Comparison of ENCODE assay signal across 1 cellular context in the genomic region with DNA sequence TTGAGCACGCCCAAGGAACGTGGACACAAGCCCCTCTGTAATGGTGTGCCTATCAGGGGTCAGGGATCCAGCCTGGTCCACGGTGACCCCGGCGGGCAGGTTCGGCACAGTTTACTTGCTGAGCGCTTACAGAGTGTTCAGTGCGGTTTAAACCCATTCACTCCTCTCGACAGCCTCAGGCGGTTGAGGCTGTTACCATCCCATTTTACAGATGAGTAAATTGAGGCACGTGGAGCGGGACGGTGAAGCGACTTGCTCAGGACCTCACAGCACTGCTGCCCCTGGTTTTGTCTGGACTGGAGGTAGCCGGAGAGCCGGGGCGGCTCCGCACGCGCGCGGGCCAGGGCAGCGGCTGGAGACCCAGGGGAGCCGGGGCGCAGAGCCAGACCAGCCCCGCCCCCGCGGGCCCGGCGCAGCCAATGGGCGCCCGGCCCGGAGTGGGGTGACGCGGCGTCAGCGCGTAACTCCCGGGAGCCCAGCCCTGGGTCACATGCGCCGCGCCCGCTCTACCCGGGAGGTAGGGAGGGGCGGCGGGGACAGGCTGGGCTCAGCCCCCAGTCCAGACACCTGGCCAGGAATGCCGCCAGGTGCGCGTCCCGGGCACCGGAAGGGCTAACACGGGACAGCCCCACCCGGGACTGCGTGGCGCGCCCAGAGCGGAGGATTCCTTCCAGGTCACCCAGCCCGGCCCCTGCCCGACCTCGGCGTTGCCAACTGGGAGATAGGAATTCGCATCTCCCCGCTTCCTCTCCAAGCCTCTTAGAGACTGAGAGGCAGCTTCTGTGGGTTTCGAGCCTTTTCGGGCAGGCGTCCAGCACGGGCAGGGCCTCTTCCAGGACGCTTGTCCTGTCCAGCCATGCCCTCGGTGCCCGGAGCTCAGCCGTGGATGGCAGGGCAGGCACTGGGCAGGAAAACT.
A peak's percentile ranks its signal among the peaks of the same experiment; 100 is the strongest.
TF ChIP-seq lines count a peak whose summit lies in the region.

No MANE protein-coding gene starts in this region.

TF ChIP-seq in A549, 52 proteins besides CTCF, POLR2A, EP300 and RAD21 (continued from another document):
- TF ChIP-seq, protein P1, sequence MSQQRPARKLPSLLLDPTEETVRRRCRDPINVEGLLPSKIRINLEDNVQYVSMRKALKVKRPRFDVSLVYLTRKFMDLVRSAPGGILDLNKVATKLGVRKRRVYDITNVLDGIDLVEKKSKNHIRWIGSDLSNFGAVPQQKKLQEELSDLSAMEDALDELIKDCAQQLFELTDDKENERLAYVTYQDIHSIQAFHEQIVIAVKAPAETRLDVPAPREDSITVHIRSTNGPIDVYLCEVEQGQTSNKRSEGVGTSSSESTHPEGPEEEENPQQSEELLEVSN (IDR thresholded peaks at IDR 0.05; ENCODE audit: borderline replicate concordance, low read depth): peak; percentile 29; the same call in 1 of the 2 replicates
- TF ChIP-seq CEBPB (IDR thresholded peaks at IDR 0.05) (no peak), NPAS2 (CRISPR knock-in tag; IDR thresholded peaks at IDR 0.05; ENCODE audit: borderline replicate concordance) (peak; percentile 67), TP53 (CRISPR knock-in tag; IDR thresholded peaks at IDR 0.05) (peak; percentile 84; the same call in 1 of the 2 replicates), ESRRA (IDR thresholded peaks at IDR 0.05; ENCODE audit: borderline replicate concordance, low read length) (0 out of 2 replicates have a peak, but pooled peaks have one; percentile 3), KDM5A (IDR thresholded peaks at IDR 0.05) (no peak), HDAC2 (IDR thresholded peaks at IDR 0.05) (peak; percentile 98), BHLHE40 (IDR thresholded peaks at IDR 0.05; ENCODE audit: low read depth, low read length) (no peak), RCOR1 (IDR thresholded peaks at IDR 0.05; ENCODE audit: low read depth, low read length) (peak; percentile 96), EHMT2 (IDR thresholded peaks at IDR 0.05; ENCODE audit: low read depth) (no peak), KDM1A (IDR thresholded peaks at IDR 0.05; ENCODE audit: low read depth) (peak; percentile 100), NFE2L2 (conservative IDR thresholded peaks at IDR 0.05; ENCODE audit: low read length) (no peak), ZFP36 (IDR thresholded peaks at IDR 0.05; ENCODE audit: borderline replicate concordance, partially characterized antibody) (no peak), RARB (CRISPR knock-in tag; IDR thresholded peaks at IDR 0.05) (peak; percentile 77; the same call in 1 of the 2 replicates), CHD4 (IDR thresholded peaks at IDR 0.05; ENCODE audit: borderline replicate concordance) (peak; percentile 99), RFX5 (IDR thresholded peaks at IDR 0.05) (peak; percentile 74; the same call in 1 of the 2 replicates), ZSCAN20 (CRISPR knock-in tag; IDR thresholded peaks at IDR 0.05) (peak; percentile 89), TFCP2L1 (CRISPR knock-in tag; IDR thresholded peaks at IDR 0.05) (peak; percentile 95), PHF8 (IDR thresholded peaks at IDR 0.05; ENCODE audit: borderline replicate concordance, low read depth) (peak; percentile 68; the same call in 1 of the 2 replicates), CBX2 (IDR thresholded peaks at IDR 0.05; ENCODE audit: borderline replicate concordance, low read depth) (no peak), HOXA7 (CRISPR knock-in tag; IDR thresholded peaks at IDR 0.05) (peak; percentile 95), SMC3 (IDR thresholded peaks at IDR 0.05) (0 out of 3 replicates have a peak, but pooled peaks have one; percentile 4), CHD2 (IDR thresholded peaks at IDR 0.05; ENCODE audit: low read length, partially characterized antibody) (no peak), CBX8 (IDR thresholded peaks at IDR 0.05) (no peak)
- TF ChIP-seq, protein P2, sequence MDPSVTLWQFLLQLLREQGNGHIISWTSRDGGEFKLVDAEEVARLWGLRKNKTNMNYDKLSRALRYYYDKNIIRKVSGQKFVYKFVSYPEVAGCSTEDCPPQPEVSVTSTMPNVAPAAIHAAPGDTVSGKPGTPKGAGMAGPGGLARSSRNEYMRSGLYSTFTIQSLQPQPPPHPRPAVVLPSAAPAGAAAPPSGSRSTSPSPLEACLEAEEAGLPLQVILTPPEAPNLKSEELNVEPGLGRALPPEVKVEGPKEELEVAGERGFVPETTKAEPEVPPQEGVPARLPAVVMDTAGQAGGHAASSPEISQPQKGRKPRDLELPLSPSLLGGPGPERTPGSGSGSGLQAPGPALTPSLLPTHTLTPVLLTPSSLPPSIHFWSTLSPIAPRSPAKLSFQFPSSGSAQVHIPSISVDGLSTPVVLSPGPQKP (IDR thresholded peaks at IDR 0.05; ENCODE audit: low read depth, low read length): no peak
- TF ChIP-seq, protein P3, sequence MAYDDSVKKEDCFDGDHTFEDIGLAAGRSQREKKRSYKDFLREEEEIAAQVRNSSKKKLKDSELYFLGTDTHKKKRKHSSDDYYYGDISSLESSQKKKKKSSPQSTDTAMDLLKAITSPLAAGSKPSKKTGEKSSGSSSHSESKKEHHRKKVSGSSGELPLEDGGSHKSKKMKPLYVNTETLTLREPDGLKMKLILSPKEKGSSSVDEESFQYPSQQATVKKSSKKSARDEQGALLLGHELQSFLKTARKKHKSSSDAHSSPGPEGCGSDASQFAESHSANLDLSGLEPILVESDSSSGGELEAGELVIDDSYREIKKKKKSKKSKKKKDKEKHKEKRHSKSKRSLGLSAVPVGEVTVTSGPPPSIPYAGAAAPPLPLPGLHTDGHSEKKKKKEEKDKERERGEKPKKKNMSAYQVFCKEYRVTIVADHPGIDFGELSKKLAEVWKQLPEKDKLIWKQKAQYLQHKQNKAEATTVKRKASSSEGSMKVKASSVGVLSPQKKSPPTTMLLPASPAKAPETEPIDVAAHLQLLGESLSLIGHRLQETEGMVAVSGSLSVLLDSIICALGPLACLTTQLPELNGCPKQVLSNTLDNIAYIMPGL (CRISPR knock-in tag; IDR thresholded peaks at IDR 0.05; ENCODE audit: borderline replicate concordance): no peak
- TF ChIP-seq, protein P4, sequence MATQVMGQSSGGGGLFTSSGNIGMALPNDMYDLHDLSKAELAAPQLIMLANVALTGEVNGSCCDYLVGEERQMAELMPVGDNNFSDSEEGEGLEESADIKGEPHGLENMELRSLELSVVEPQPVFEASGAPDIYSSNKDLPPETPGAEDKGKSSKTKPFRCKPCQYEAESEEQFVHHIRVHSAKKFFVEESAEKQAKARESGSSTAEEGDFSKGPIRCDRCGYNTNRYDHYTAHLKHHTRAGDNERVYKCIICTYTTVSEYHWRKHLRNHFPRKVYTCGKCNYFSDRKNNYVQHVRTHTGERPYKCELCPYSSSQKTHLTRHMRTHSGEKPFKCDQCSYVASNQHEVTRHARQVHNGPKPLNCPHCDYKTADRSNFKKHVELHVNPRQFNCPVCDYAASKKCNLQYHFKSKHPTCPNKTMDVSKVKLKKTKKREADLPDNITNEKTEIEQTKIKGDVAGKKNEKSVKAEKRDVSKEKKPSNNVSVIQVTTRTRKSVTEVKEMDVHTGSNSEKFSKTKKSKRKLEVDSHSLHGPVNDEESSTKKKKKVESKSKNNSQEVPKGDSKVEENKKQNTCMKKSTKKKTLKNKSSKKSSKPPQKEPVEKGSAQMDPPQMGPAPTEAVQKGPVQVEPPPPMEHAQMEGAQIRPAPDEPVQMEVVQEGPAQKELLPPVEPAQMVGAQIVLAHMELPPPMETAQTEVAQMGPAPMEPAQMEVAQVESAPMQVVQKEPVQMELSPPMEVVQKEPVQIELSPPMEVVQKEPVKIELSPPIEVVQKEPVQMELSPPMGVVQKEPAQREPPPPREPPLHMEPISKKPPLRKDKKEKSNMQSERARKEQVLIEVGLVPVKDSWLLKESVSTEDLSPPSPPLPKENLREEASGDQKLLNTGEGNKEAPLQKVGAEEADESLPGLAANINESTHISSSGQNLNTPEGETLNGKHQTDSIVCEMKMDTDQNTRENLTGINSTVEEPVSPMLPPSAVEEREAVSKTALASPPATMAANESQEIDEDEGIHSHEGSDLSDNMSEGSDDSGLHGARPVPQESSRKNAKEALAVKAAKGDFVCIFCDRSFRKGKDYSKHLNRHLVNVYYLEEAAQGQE (IDR thresholded peaks at IDR 0.05): peak; percentile 36; the same call in 1 of the 2 replicates
- TF ChIP-seq, protein P5, sequence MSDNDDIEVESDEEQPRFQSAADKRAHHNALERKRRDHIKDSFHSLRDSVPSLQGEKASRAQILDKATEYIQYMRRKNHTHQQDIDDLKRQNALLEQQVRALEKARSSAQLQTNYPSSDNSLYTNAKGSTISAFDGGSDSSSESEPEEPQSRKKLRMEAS (IDR thresholded peaks at IDR 0.05): peak; percentile 90
